ENCODE assay signal across 1 cellular context in the genomic region with DNA sequence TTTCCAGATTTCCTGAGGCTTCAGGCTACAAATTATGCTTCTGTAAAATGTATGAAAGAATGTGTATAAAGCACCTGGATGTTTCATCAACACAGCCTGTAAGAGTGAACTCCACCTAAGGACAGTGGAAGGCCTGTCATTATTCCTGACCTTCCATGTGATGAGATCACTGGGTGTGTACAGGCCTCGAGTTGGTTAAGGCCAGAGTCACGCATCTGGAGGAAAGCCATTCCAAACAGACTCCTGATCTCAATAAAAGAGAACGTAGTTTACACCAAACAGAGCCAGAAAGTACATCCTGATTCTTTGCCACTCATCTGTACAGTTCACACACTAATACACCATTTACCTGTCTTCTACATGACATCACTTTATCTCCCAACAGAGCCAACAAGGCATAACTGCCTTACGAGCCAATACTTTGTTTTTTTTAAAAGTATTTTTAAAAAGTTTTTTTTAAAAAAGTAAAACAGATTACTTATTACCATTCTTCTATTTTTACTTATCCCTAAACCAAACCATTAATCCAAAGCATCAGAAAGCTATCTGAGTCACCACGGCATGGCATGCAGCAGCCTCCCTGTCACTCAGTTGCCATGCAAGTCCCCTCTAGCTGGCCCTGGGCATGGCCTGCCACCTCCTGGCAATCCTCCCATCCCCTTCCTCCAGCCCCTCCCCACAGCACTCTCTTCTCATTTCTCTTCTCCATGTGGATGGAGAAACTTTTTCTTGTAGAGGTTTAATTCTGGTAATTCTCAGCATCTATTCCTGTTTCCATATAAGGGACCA.
TF ChIP-seq lines count a peak whose summit lies in the region.

No MANE protein-coding gene starts in this region.

TF ChIP-seq in IMR-90, 13 proteins besides CTCF, POLR2A, EP300 and RAD21:
- TF ChIP-seq, protein P1, sequence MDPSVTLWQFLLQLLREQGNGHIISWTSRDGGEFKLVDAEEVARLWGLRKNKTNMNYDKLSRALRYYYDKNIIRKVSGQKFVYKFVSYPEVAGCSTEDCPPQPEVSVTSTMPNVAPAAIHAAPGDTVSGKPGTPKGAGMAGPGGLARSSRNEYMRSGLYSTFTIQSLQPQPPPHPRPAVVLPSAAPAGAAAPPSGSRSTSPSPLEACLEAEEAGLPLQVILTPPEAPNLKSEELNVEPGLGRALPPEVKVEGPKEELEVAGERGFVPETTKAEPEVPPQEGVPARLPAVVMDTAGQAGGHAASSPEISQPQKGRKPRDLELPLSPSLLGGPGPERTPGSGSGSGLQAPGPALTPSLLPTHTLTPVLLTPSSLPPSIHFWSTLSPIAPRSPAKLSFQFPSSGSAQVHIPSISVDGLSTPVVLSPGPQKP (IDR thresholded peaks at IDR 0.05; ENCODE audit: borderline replicate concordance, low read depth, low read length), result no peak
- peak; percentile 83 for TF ChIP-seq BHLHE40 (IDR thresholded peaks at IDR 0.05; ENCODE audit: low read depth, low read length)
